ENCODE assay signal across 8 cellular contexts in the genomic region with DNA sequence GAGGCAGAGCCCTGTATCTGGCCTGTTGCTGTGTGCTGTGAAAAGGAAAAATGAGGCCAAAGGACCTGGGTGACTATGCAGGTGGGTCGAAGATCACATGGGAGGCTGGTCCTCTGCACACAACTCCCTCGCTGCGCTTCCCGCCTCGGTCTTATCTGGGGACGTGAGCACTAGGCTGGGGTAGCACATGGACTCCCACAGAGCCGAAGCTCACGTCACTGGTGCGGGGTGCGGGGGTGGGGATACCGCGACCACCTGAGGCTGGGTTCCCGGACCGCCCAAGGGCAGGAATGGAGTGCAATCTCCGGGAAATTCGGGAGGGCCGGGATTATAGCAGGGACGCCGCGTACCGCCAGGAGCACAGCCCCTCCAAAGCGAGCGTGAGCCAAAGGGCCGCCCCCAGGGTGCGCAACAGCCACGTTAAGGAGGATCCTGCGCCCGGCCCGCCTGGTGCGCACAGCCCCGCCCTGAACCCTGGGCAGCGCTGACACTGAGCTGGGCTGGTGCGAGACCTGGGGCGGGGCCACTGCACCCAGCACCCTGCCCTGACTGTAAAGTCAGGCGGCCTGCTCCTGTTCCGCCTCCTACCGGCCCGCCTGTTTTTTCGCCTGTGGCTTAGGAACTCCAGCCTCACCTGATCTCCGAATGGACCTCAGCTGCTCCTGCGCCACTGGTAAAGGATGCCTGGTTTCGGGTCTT. TPM values are rescaled to one million over a fixed set of nuclear protein-coding genes. Genes with fewer than 3 reads are reported as not detected.
DNase-seq lines count a peak whose midpoint lies in the region; ATAC-seq and TF ChIP-seq lines count a peak whose summit lies in the region.

No MANE protein-coding gene starts in this region.

- DNase-seq in Caki2 (ENCODE audit: low read depth) (peak; percentile 86), T-helper 9 cell (peak; percentile 57), MCF 10A (ENCODE audit: unreplicated experiment) (peak; percentile 86), left lobe of liver (ENCODE audit: low spot score) (peak; percentile 95), dedifferentiated amniotic fluid mesenchymal stem cell (ENCODE audit: extremely low spot score) (no peak), DMS 273 (lab: John Stamatoyannopoulos, UW; ENCODE audit: unreplicated experiment) (no peak)
- DNase-seq in stimulated activated CD4-positive, alpha-beta T cell treated with anti-CD3 and anti-CD28 coated beads, Interleukin-4, amount 100 ng/mL, for 48 hours (ENCODE audit: low read depth in 2 of 2): peak; percentile 68 to 79

- H3K9me3 Mint-ChIP-seq in MCF 10A (ENCODE audit: unreplicated experiment): no peaks in the 10 kb centered on the region

- intact Hi-C loops in MCF 10A (cut with micrococcal nuclease): loop anchor here (1.0 to 5.0 kb wide), 3 partner anchors 36 to 131 kb away; a partner anchor contains a TSS

- TF ChIP-seq CTCF in MCF 10A (IDR thresholded peaks at IDR 0.05; ENCODE audit: unreplicated experiment): peak; percentile 62

- in situ Hi-C loops in Caki2 (cut with HindIII; ENCODE audit: low pct_unique_long_range_greater_than_20kb, low sequenced_read_pairs): no loop called here

- no peaks in the 10 kb centered on the region for H3K27me3 Mint-ChIP-seq in MCF 10A (ENCODE audit: insufficient read depth, unreplicated experiment)

- POLR2A ChIA-PET in MCF 10A (lab: Yijun Ruan, JAX): interaction anchor here (0.5 to 2.8 kb wide), 12 partner anchors 12 to 801 kb away, joined by 3 to 27 read pairs (median 4); a partner anchor contains a TSS

- BruUV-seq in MCF 10A (replicated peaks; lab: Mats Ljungman, UMichigan): no TSS peak

- CTCF ChIA-PET in MCF 10A (lab: Yijun Ruan, JAX): interaction anchor here (0.6 to 1.8 kb wide), 12 partner anchors 9 to 150 kb away, joined by 3 to 5 read pairs (median 4); a partner anchor contains a TSS

- H3K4me1 Mint-ChIP-seq in MCF 10A (ENCODE audit: insufficient read depth, unreplicated experiment): peaks cover 3% of the 10 kb centered on the region

- H3K4me3 Mint-ChIP-seq in MCF 10A (ENCODE audit: unreplicated experiment): peak overlapping the region; percentile 25

- ATAC-seq in HG02973 (IDR thresholded peaks at IDR 0.05; ENCODE audit: unreplicated experiment) (peak; percentile 51), left lobe of liver (peak; percentile 76)

- no peak overlapping the region for H3K27ac Mint-ChIP-seq in MCF 10A (ENCODE audit: low read depth, unreplicated experiment)

- H3K36me3 Mint-ChIP-seq in MCF 10A (ENCODE audit: insufficient read depth, unreplicated experiment): no peaks in the 10 kb centered on the region

RNA-seq across cellular contexts. Expression of a gene that starts 4.8 kb away (rescaled TPM):
- total RNA-seq in Caki2 (2014; rRNA removed; shearing (Covaris generic); ENCODE audit: low replicate concordance): not detected in 2 replicates
- total RNA-seq in MCF 10A (2022) (not detected in 2 replicates), left lobe of liver (141 TPM)

RNA-seq across cellular contexts. Expression of a gene that starts 8.5 kb away (rescaled TPM):
- total RNA-seq in Caki2 (2014; rRNA removed; shearing (Covaris generic); ENCODE audit: low replicate concordance): not detected in 2 replicates
- total RNA-seq in MCF 10A (2022): not detected in 2 replicates
- 2.7 TPM for total RNA-seq in left lobe of liver

RNA-seq across cellular contexts. Expression of a gene that starts 10.8 kb away (rescaled TPM):
- total RNA-seq in Caki2 (2014; rRNA removed; shearing (Covaris generic); ENCODE audit: low replicate concordance): not detected in 2 replicates
- total RNA-seq in MCF 10A (2022): not detected in 2 replicates
- 546 TPM for total RNA-seq in left lobe of liver

RNA-seq across cellular contexts. Expression of a gene that starts 14.5 kb away (rescaled TPM):
- 17.6 TPM in 1 of 2 replicates, not detected in the other for total RNA-seq in Caki2 (2014; rRNA removed; shearing (Covaris generic); ENCODE audit: low replicate concordance)
- total RNA-seq in MCF 10A (2022): 1.7 and 2.4 TPM in 2 replicates
- total RNA-seq in left lobe of liver: 763 TPM

RNA-seq across cellular contexts. Expression of a gene that starts 17.6 kb away (rescaled TPM):
- not detected in 2 replicates for total RNA-seq in Caki2 (2014; rRNA removed; shearing (Covaris generic); ENCODE audit: low replicate concordance)
- total RNA-seq in MCF 10A (2022) (518 and 934 TPM in 2 replicates), left lobe of liver (1,576 TPM)

Comparison
In these comparisons a context has a peak if more than half of its experiments do, and no peak if none do; other contexts are left out.
1. DNase-seq: peak in Caki2 (single experiment), T-helper 9 cell (single experiment), MCF 10A (single experiment), left lobe of liver (single experiment) and stimulated activated CD4-positive, alpha-beta T cell treated with anti-CD3 and anti-CD28 coated beads, Interleukin-4, amount 100 ng/mL, for 48 hours (2 of 2); none in dedifferentiated amniotic fluid mesenchymal stem cell (single experiment) and DMS 273 (single experiment).
2. RNA of a gene that starts 4.8 kb away (total RNA-seq): 141 TPM in left lobe of liver (single experiment); not detected in Caki2 and not detected in MCF 10A; every median in the first group is over 100 times any median in the second.
3. RNA of a gene that starts 10.8 kb away (total RNA-seq): 546 TPM in left lobe of liver (single experiment); not detected in Caki2 and not detected in MCF 10A; every median in the first group is over 100 times any median in the second.